ENCODE assay signal across 8 cellular contexts in the genomic region with DNA sequence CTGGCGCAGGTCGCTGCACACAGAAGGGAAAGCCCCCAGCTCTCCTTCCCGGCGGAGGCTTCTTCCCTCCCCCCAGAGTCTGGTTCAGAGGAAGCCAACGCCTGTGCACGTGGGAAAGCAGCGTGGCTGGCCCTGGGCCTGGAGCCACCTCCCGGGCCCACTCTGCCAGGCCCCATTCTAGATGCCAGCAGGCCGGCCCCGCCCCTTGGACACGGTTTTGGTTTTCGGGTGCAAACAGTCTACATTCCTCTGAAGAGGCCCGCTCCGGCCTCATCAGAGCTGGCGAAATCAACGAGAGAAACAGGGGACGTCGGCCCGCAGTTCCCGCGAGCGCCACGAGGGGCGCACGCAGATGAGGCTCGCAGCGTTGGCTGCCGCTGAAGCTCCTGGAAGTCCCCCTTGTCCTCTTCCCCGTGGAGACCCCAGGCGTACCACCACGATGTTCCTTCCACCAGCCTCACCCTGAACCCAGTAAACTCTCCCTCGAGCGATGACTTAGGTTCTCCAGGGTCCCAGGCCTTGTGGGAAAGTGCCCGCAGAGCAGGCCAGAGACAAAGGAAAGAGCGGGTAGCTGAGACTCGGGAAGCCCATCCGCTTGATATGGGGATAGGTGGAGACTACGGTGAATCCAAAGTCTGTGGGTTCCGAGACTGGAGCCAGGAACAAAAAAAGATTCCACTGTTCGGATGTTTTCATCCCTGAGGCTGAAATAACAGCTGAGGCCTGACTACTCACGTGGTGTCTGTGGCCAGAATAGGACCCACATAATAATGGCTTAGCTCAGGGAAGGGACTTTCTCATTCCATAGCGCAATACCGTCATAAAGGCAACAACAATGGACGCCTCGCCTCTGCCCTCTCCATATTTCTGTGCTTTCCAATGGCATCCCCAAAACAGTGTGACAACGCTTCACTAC.
DNase-seq lines count a peak whose midpoint lies in the region; ATAC-seq and TF ChIP-seq lines count a peak whose summit lies in the region.

No MANE protein-coding gene starts in this region.

- no peaks in the 10 kb centered on the region for H3K9me3 ChIP-seq in GM23248 (ENCODE audit: low read depth)
- no peaks in the 10 kb centered on the region for H3K9me3 ChIP-seq in Loucy (ENCODE audit: insufficient read depth, low read depth, low read length)
- no peaks in the 10 kb centered on the region for H3K9me3 ChIP-seq in esophagus (ENCODE audit: control insufficient read depth in 2 of 2, insufficient read depth in 1 of 2, low read depth in 1 of 2, low read length in 1 of 2)
- H3K9me3 ChIP-seq in mucosa of stomach (ENCODE audit: control insufficient read depth, low read length) = no peaks in the 10 kb centered on the region

- no peaks in the 10 kb centered on the region for H3K36me3 ChIP-seq in GM23248 (ENCODE audit: low read depth)
- H3K36me3 ChIP-seq in Loucy (ENCODE audit: insufficient read depth, low read length) = no peaks in the 10 kb centered on the region
- H3K36me3 ChIP-seq in esophagus (ENCODE audit: control insufficient read depth in 2 of 2, insufficient read depth in 2 of 2, low read length in 1 of 2) = no peaks in the 10 kb centered on the region
- H3K36me3 ChIP-seq in mucosa of stomach (ENCODE audit: control insufficient read depth, insufficient read depth, low read length) = no peaks in the 10 kb centered on the region

- ATAC-seq in stimulated activated memory B cell treated with anti-CD40 and anti-IgM and Interleukin-4, amounts not matched to agents 10 μg/mL and 1 μg/mL and 100 μg/mL, for 72 hours = peak; percentile 70

- peak; percentile 50 for TF ChIP-seq CTCF in Loucy (conservative IDR thresholded peaks at IDR 0.05; ENCODE audit: low read length)

- H3K79me2 ChIP-seq in GM23248 (ENCODE audit: insufficient read depth) (no peaks in the 10 kb centered on the region), Loucy (ENCODE audit: insufficient read depth, low read length) (no peaks in the 10 kb centered on the region)

- H3K9me2 ChIP-seq in GM23248 (ENCODE audit: insufficient read depth) = no peaks in the 10 kb centered on the region
- H3K9me2 ChIP-seq in Loucy (replicated peaks; ENCODE audit: low read depth, low read length) = no peaks in the 10 kb centered on the region

- in situ Hi-C loops in GM23248 (cut with MboI) = loop anchor here (10.0 to 25.0 kb wide), 2 partner anchors 59 to 1337 kb away; a partner anchor contains a TSS

- H2AFZ ChIP-seq in GM23248 (peak overlapping the region; percentile 72), Loucy (ENCODE audit: low read length) (no peak overlapping the region)

- H3K4me1 ChIP-seq in GM23248 (ENCODE audit: insufficient read depth) (no peaks in the 10 kb centered on the region), Loucy (ENCODE audit: insufficient read depth, low read length, poor library complexity, severe bottlenecking) (no peaks in the 10 kb centered on the region), esophagus (ENCODE audit: control insufficient read depth in 2 of 2, insufficient read depth in 2 of 2, low read length in 1 of 2) (peaks cover 4% of the 10 kb centered on the region in 2 donors), mucosa of stomach (ENCODE audit: control insufficient read depth, insufficient read depth, low read length) (peaks cover 18% of the 10 kb centered on the region)

- H3K27ac ChIP-seq in GM23248 (no peak overlapping the region), esophagus (ENCODE audit: low read depth in 2 of 2, low read length in 1 of 2) (peak overlapping the region; percentile 40 to 54)

- no peaks in the 10 kb centered on the region for H3K9me3 Mint-ChIP-seq in stimulated activated memory B cell treated with anti-CD40 and anti-IgM and Interleukin-4, amounts not matched to agents 10 μg/mL and 1 μg/mL and 100 μg/mL, for 72 hours

- H3K27ac Mint-ChIP-seq in stimulated activated memory B cell treated with anti-CD40 and anti-IgM and Interleukin-4, amounts not matched to agents 10 μg/mL and 1 μg/mL and 100 μg/mL, for 72 hours = no peak overlapping the region

- DNase-seq in EL (peak; percentile 66), GM23248 (peak; percentile 81), activated T-cell treated with anti-CD3 and anti-CD28 coated beads for 24 hours (ENCODE audit: low read depth) (peak; percentile 40), NCI-H2081 treated with DMSO at 0.1 percent for 48 hours (lab: John Stamatoyannopoulos, UW) (no peak)

- H4K20me1 ChIP-seq in GM23248 (ENCODE audit: insufficient read depth) (no peaks in the 10 kb centered on the region), Loucy (ENCODE audit: insufficient read depth, low read length, poor library complexity, severe bottlenecking) (no peaks in the 10 kb centered on the region)

- H3K9ac ChIP-seq in GM23248 = peak overlapping the region; percentile 12; the same call in 1 of the 2 replicates
- no peak overlapping the region for H3K9ac ChIP-seq in Loucy (ENCODE audit: low read depth, low read length, poor library complexity, severe bottlenecking)
- peak overlapping the region; percentile 29 for H3K9ac ChIP-seq in mucosa of stomach (ENCODE audit: low read length)

- no peaks in the 10 kb centered on the region for H3K27me3 ChIP-seq in GM23248 (replicated peaks; ENCODE audit: insufficient read depth)
- H3K27me3 ChIP-seq in Loucy (ENCODE audit: insufficient read depth, low read length, poor library complexity, severe bottlenecking) = no peaks in the 10 kb centered on the region
- H3K27me3 ChIP-seq in esophagus (ENCODE audit: control insufficient read depth in 1 of 2, insufficient read depth in 2 of 2, low read length in 2 of 2) = no peaks in the 10 kb centered on the region
- H3K27me3 ChIP-seq in mucosa of stomach (ENCODE audit: control insufficient read depth, insufficient read depth, low read length) = no peaks in the 10 kb centered on the region

- peaks cover 8% of the 10 kb centered on the region for H3K4me1 Mint-ChIP-seq in stimulated activated memory B cell treated with anti-CD40 and anti-IgM and Interleukin-4, amounts not matched to agents 10 μg/mL and 1 μg/mL and 100 μg/mL, for 72 hours

- H3F3A ChIP-seq in GM23248 (ENCODE audit: insufficient read depth) = no peaks in the 10 kb centered on the region
- no peaks in the 10 kb centered on the region for H3F3A ChIP-seq in Loucy (ENCODE audit: low read depth)

- peaks cover 52% of the 10 kb centered on the region for H3K27me3 Mint-ChIP-seq in stimulated activated memory B cell treated with anti-CD40 and anti-IgM and Interleukin-4, amounts not matched to agents 10 μg/mL and 1 μg/mL and 100 μg/mL, for 72 hours

- peak overlapping the region; percentile 65 for H3K4me2 ChIP-seq in GM23248 (ENCODE audit: unreplicated experiment)
- no peak overlapping the region for H3K4me2 ChIP-seq in Loucy (ENCODE audit: low read depth, low read length, poor library complexity, severe bottlenecking)

- WGBS in GM23248 (ENCODE audit: low coverage in 1 of 2, low lambda C conversion rate in 2 of 2, missing lambda C conversion rate in 2 of 2), 2 experiments = 26 to 30% methylated on average over 44 to 46 of the region's 46 CpGs
- WGBS in esophagus, 2 donors = 31% methylated on average over 46 of the region's 46 CpGs

- no peaks in the 10 kb centered on the region for H3K36me3 Mint-ChIP-seq in stimulated activated memory B cell treated with anti-CD40 and anti-IgM and Interleukin-4, amounts not matched to agents 10 μg/mL and 1 μg/mL and 100 μg/mL, for 72 hours

- H3K4me3 ChIP-seq in GM23248 (peak overlapping the region; percentile 44), Loucy (ENCODE audit: low read length, poor library complexity, severe bottlenecking) (no peak overlapping the region), esophagus (ENCODE audit: low read depth in 1 of 2, low read length in 2 of 2) (peak overlapping the region in 1 of 2 donors; percentile 2), mucosa of stomach (ENCODE audit: low read length) (no peak overlapping the region)

- H3K4me3 Mint-ChIP-seq in stimulated activated memory B cell treated with anti-CD40 and anti-IgM and Interleukin-4, amounts not matched to agents 10 μg/mL and 1 μg/mL and 100 μg/mL, for 72 hours = peak overlapping the region; percentile 66
